Comparison of ENCODE assay signal across 15 cellular contexts in genomic region chr15:47409038-47409437, GRCh38.
DNase-seq lines count a peak whose midpoint lies in the region; ATAC-seq and TF ChIP-seq lines count a peak whose summit lies in the region.
"Had no signal": no experiment of that assay in that cellular context is flagged by ENCODE, and none has a peak within 500 bp of the region (broad histone marks: within the 10 kb centered on the region; RNA-seq: fewer than 3 reads in every experiment).

No MANE protein-coding gene starts in this region.

- H3K9me3 ChIP-seq in left ventricle myocardium inferior (replicated peaks) (no peaks in the 10 kb centered on the region), thoracic aorta (no peaks in the 10 kb centered on the region)
- H3K9me3 ChIP-seq: BLaER1 treated with 17β-estradiol and CSF1 and Interleukin-3, amounts not matched to agents 10 nM and 100 nM had no signal

- H3K27me3 Mint-ChIP-seq in T-cell = peaks cover 0 to under 1% of the 10 kb centered on the region in 2 donors

- TF ChIP-seq CTCF in left ventricle myocardium inferior (IDR thresholded peaks at IDR 0.05; ENCODE audit: borderline replicate concordance) (no peak), cardiac fibroblast (IDR thresholded peaks at IDR 0.05; ENCODE audit: low read depth, low read length) (no peak), thoracic aorta (IDR thresholded peaks at IDR 0.05) (no peak)

- no peaks in the 10 kb centered on the region for H3K36me3 Mint-ChIP-seq in T-cell

- DNase-seq in Right ventricle myocardium inferior (ENCODE audit: missing footprints) (no peak), left ventricle myocardium inferior (no peak), cardiac fibroblast (ENCODE audit: low read depth in 2 of 2) (peak; percentile 12 to 60), midbrain (lab: John Stamatoyannopoulos, UW) (peak; percentile 3), thoracic aorta (ENCODE audit: low spot score) (no peak), T-cell (no peak), DMS153 (lab: John Stamatoyannopoulos, UW) (no peak)
- no peak for DNase-seq in activated CD4-positive, alpha-beta T cell treated with anti-CD3 and anti-CD28 coated beads, Interleukin-2, amount 50 U/mL, for 1 hour
- DNase-seq: 8988T, DMS53, H7, Kasumi-1, NCI-H1417, NCI-H2029 had no signal

- H3K27ac ChIP-seq in left ventricle myocardium inferior (replicated peaks) (no peak overlapping the region), thoracic aorta (peak overlapping the region; percentile 31 to 55)
- H3K27ac ChIP-seq: BLaER1 treated with 17β-estradiol and CSF1 and Interleukin-3, amounts not matched to agents 10 nM and 100 nM had no signal

- intact Hi-C loops in Right ventricle myocardium inferior (cut with DNase I) (no loop called here), left ventricle myocardium inferior (cut with micrococcal nuclease) (no loop called here)

- CTCF ChIA-PET in T-cell (lab: Charles Lee) = no interaction called here

- peaks cover 19% of the 10 kb centered on the region for H3K4me1 ChIP-seq in left ventricle myocardium inferior
- H3K4me1 ChIP-seq in thoracic aorta (ENCODE audit: control insufficient read depth in 1 of 2, low read depth in 2 of 2) = peaks cover 25 to 73% of the 10 kb centered on the region in 2 donors

- no peak overlapping the region for H3K4me3 ChIP-seq in left ventricle myocardium inferior
- no peak overlapping the region for H3K4me3 ChIP-seq in cardiac fibroblast (replicated peaks in 1 of 2; ENCODE audit: low read depth in 2 of 2, low read length in 2 of 2)
- peak overlapping the region; percentile 26 for H3K4me3 ChIP-seq in thoracic aorta
- H3K4me3 ChIP-seq: BLaER1 treated with 17β-estradiol and CSF1 and Interleukin-3, amounts not matched to agents 10 nM and 100 nM had no signal

- POLR2A ChIA-PET in T-cell (lab: Charles Lee) = no interaction called here

- peaks cover 0 to 7% (median 0%) of the 10 kb centered on the region in 3 donors for H3K9me3 Mint-ChIP-seq in T-cell

- H3K27me3 ChIP-seq in left ventricle myocardium inferior (ENCODE audit: low read depth) = no peaks in the 10 kb centered on the region
- no peaks in the 10 kb centered on the region for H3K27me3 ChIP-seq in thoracic aorta (replicated peaks; ENCODE audit: insufficient read depth)
- H3K27me3 ChIP-seq: BLaER1 treated with 17β-estradiol and CSF1 and Interleukin-3, amounts not matched to agents 10 nM and 100 nM had no signal

- no peaks in the 10 kb centered on the region for H3K36me3 ChIP-seq in left ventricle myocardium inferior
- no peaks in the 10 kb centered on the region for H3K36me3 ChIP-seq in thoracic aorta
- H3K36me3 ChIP-seq: BLaER1 treated with 17β-estradiol and CSF1 and Interleukin-3, amounts not matched to agents 10 nM and 100 nM had no signal

- H3K4me3 Mint-ChIP-seq in T-cell = no peak overlapping the region

- no peaks in the 10 kb centered on the region for H3K4me1 Mint-ChIP-seq in T-cell

- peak; percentile 71 for ATAC-seq in Right ventricle myocardium inferior
- ATAC-seq in thoracic aorta (ENCODE audit: insufficient number of reproducible peaks, low FRiP score, low read depth) = no peak
- ATAC-seq in T-cell (replicated peaks in 1 of 4) = no peak

- H3K27ac Mint-ChIP-seq in T-cell = no peak overlapping the region

Comparison
In these comparisons a context has a peak if more than half of its experiments do, and no peak if none do; other contexts are left out.
1. DNase-seq: peak in cardiac fibroblast (2 of 2) and midbrain (single experiment); none in Right ventricle myocardium inferior (single experiment), left ventricle myocardium inferior (single experiment), thoracic aorta (single experiment), T-cell (0 of 34), activated CD4-positive, alpha-beta T cell treated with anti-CD3 and anti-CD28 coated beads, Interleukin-2, amount 50 U/mL, for 1 hour (single experiment) and DMS153 (single experiment).